Comparison of ENCODE assay signal across 18 cellular contexts in genomic region chr3:67897686-67898336, GRCh38.
A peak's percentile ranks its signal among the peaks of the same experiment; 100 is the strongest.
DNase-seq lines count a peak whose midpoint lies in the region; ATAC-seq and TF ChIP-seq lines count a peak whose summit lies in the region.
"Had no signal": no experiment of that assay in that cellular context is flagged by ENCODE, and none has a peak within 500 bp of the region (broad histone marks: within the 10 kb centered on the region; RNA-seq: fewer than 3 reads in every experiment).

No MANE protein-coding gene starts in this region.

- H3K4me1 ChIP-seq in DOHH2 (ENCODE audit: control insufficient read depth, low read length) = peaks cover 84% of the 10 kb centered on the region

- H3K27me3 ChIP-seq in DOHH2 (ENCODE audit: control insufficient read depth, low read length) = no peaks in the 10 kb centered on the region

- H4K20me1 ChIP-seq in DOHH2 (ENCODE audit: control insufficient read depth, insufficient read depth, low read depth, low read length) = no peaks in the 10 kb centered on the region

- peak; percentile 21 for DNase-seq in NCI-H446 treated with DMSO at 0.1 percent for 48 hours (lab: John Stamatoyannopoulos, UW)
- DNase-seq in germinal center (ENCODE audit: low spot score) = peak; percentile 51
- DNase-seq in retina = peak; percentile 2
- DNase-seq in amniotic stem cell (lab: John Stamatoyannopoulos, UW) = no peak
- no peak for DNase-seq in UCSD-AML1 (lab: John Stamatoyannopoulos, UW; ENCODE audit: unreplicated experiment)
- no peak for DNase-seq in midbrain (lab: John Stamatoyannopoulos, UW)
- DNase-seq: C1 segment of cervical spinal cord; CD8-positive, alpha-beta T cell; H9; IMR-90; MV-4-11; NCI-H1105 treated with DMSO at 0.1 percent for 48 hours; NCI-H2081 had no signal

- H3K9me3 ChIP-seq in DOHH2 (ENCODE audit: control insufficient read depth, insufficient read depth, low read length) = peaks cover 42% of the 10 kb centered on the region

- H3K4me3 ChIP-seq in DOHH2 (ENCODE audit: low read length) = peak overlapping the region; percentile 66

- no peak for ATAC-seq in HG03520 (IDR thresholded peaks at IDR 0.05; ENCODE audit: unreplicated experiment)
- ATAC-seq: CD8-positive, alpha-beta T cell; Panc1; SK-N-SH treated with all-trans-retinoic acid at 6 μM for 48 hours had no signal

- H3K4me2 ChIP-seq in DOHH2 (ENCODE audit: low read length) = peak overlapping the region; percentile 68
- H3K4me2 ChIP-seq: KMS-11 had no signal

- H3K79me2 ChIP-seq in DOHH2 (ENCODE audit: control insufficient read depth, low read length) = no peaks in the 10 kb centered on the region

- peak overlapping the region; percentile 100 for H3K27ac ChIP-seq in DOHH2 (ENCODE audit: low read depth, low read length)
- H3K27ac ChIP-seq: KMS-11 had no signal

- H3K36me3 ChIP-seq in DOHH2 (ENCODE audit: control insufficient read depth, low read length) = peaks cover 86% of the 10 kb centered on the region

- no peaks in the 10 kb centered on the region for H3K9me2 ChIP-seq in DOHH2 (replicated peaks; ENCODE audit: control insufficient read depth, low read length)

- H3F3A ChIP-seq in DOHH2 (ENCODE audit: control insufficient read depth, insufficient read depth) = peaks cover 40% of the 10 kb centered on the region

- no peak for TF ChIP-seq CTCF in DOHH2 (IDR thresholded peaks at IDR 0.05; ENCODE audit: low read depth, low read length, poor library complexity, severe bottlenecking)

Comparison
In these comparisons a context has a peak if more than half of its experiments do, and no peak if none do; other contexts are left out.
1. DNase-seq: peak in NCI-H446 treated with DMSO at 0.1 percent for 48 hours (single experiment), germinal center (single experiment) and retina (single experiment); none in amniotic stem cell (single experiment), UCSD-AML1 (single experiment) and midbrain (single experiment).